In genomic region chr14:104724407-104724980, GRCh38 we compare ENCODE assay signal across 10 cellular contexts. TPM values are rescaled to one million over a fixed set of nuclear protein-coding genes. Genes with fewer than 3 reads are reported as not detected.
DNase-seq lines count a peak whose midpoint lies in the region; ATAC-seq and TF ChIP-seq lines count a peak whose summit lies in the region.
"Had no signal": no experiment of that assay in that cellular context is flagged by ENCODE, and none has a peak within 500 bp of the region (broad histone marks: within the 10 kb centered on the region; RNA-seq: fewer than 3 reads in every experiment).

No MANE protein-coding gene starts in this region.

- H2AFZ ChIP-seq in Loucy (ENCODE audit: low read length) = peak overlapping the region; percentile 83; the same call in 1 of the 2 replicates

- H3K9me3 Mint-ChIP-seq in CD8-positive, alpha-beta memory T cell = no peaks in the 10 kb centered on the region
- H3K9me3 Mint-ChIP-seq in stimulated activated naive CD8-positive, alpha-beta T cell treated with anti-CD3 and anti-CD28 coated beads, Interleukin-15, Interleukin-2, amounts not matched to agents 100 ng/mL and 50 ng/mL, for 24 hours = no peaks in the 10 kb centered on the region
- H3K9me3 Mint-ChIP-seq: neural crest cell had no signal

- no peaks in the 10 kb centered on the region for H3K9me3 ChIP-seq in CD8-positive, alpha-beta memory T cell (ENCODE audit: low read length)
- no peaks in the 10 kb centered on the region for H3K9me3 ChIP-seq in Loucy (ENCODE audit: insufficient read depth, low read depth, low read length)
- H3K9me3 ChIP-seq in adrenal gland (replicated peaks in 1 of 3) = no peaks in the 10 kb centered on the region

- no peak overlapping the region for H3K27ac Mint-ChIP-seq in CD8-positive, alpha-beta memory T cell
- H3K27ac Mint-ChIP-seq in stimulated activated naive CD8-positive, alpha-beta T cell treated with anti-CD3 and anti-CD28 coated beads, Interleukin-15, Interleukin-2, amounts not matched to agents 100 ng/mL and 50 ng/mL, for 24 hours = no peak overlapping the region

- H3F3A ChIP-seq in Loucy (ENCODE audit: low read depth) = no peaks in the 10 kb centered on the region

- no peak for ATAC-seq in HG03108 (IDR thresholded peaks at IDR 0.05; ENCODE audit: unreplicated experiment)

- H3K36me3 ChIP-seq in CD8-positive, alpha-beta memory T cell (ENCODE audit: insufficient read depth, low read length) = no peaks in the 10 kb centered on the region
- no peaks in the 10 kb centered on the region for H3K36me3 ChIP-seq in Loucy (ENCODE audit: insufficient read depth, low read length)
- peaks cover 0 to 2% of the 10 kb centered on the region in 2 donors for H3K36me3 ChIP-seq in adrenal gland (replicated peaks in 1 of 2)

- no peaks in the 10 kb centered on the region for H3K27me3 ChIP-seq in CD8-positive, alpha-beta memory T cell (ENCODE audit: insufficient read depth, low read length, poor library complexity, severe bottlenecking)
- no peaks in the 10 kb centered on the region for H3K27me3 ChIP-seq in Loucy (ENCODE audit: insufficient read depth, low read length, poor library complexity, severe bottlenecking)
- no peaks in the 10 kb centered on the region for H3K27me3 ChIP-seq in adrenal gland

- intact Hi-C loops in adrenal gland (cut with DNase I) = no loop called here

- 7 to 42% (median 8%) methylated on average over 2 to 27 of the region's 27 CpGs for WGBS in adrenal gland, 4 donors

- H3K27ac ChIP-seq in CD8-positive, alpha-beta memory T cell (ENCODE audit: low read depth, low read length) = peak overlapping the region; percentile 24
- peak overlapping the region in 3 of 5 donors; percentile 57 to 77 (median 73) for H3K27ac ChIP-seq in adrenal gland
- H3K27ac ChIP-seq: KMS-11 had no signal

- H3K4me3 ChIP-seq in CD8-positive, alpha-beta memory T cell (ENCODE audit: low read length) = no peak overlapping the region
- H3K4me3 ChIP-seq in Loucy (ENCODE audit: low read length, poor library complexity, severe bottlenecking) = peak overlapping the region; percentile 81
- H3K4me3 ChIP-seq in adrenal gland = peak overlapping the region in 2 of 4 donors; percentile 40 to 69

- H3K27me3 Mint-ChIP-seq in CD8-positive, alpha-beta memory T cell = no peaks in the 10 kb centered on the region
- no peaks in the 10 kb centered on the region for H3K27me3 Mint-ChIP-seq in stimulated activated naive CD8-positive, alpha-beta T cell treated with anti-CD3 and anti-CD28 coated beads, Interleukin-15, Interleukin-2, amounts not matched to agents 100 ng/mL and 50 ng/mL, for 24 hours

- peaks cover 0 to 3% (median 0%) of the 10 kb centered on the region in 3 donors for H3K4me1 Mint-ChIP-seq in CD8-positive, alpha-beta memory T cell
- H3K4me1 Mint-ChIP-seq in stimulated activated naive CD8-positive, alpha-beta T cell treated with anti-CD3 and anti-CD28 coated beads, Interleukin-15, Interleukin-2, amounts not matched to agents 100 ng/mL and 50 ng/mL, for 24 hours (ENCODE audit: low read depth) = no peaks in the 10 kb centered on the region

- CTCF ChIA-PET in CD8-positive, alpha-beta memory T cell (lab: Charles Lee) = interaction anchor here (0.9 to 1.4 kb wide), 2 partner anchors 29 to 102 kb away, joined by 3 read pairs; no protein-coding TSS in a partner anchor

- TF ChIP-seq CTCF in Loucy (conservative IDR thresholded peaks at IDR 0.05; ENCODE audit: low read length) (no peak), adrenal gland (IDR thresholded peaks at IDR 0.05) (no peak)

- peak overlapping the region; percentile 69 for H3K9ac ChIP-seq in Loucy (ENCODE audit: low read depth, low read length, poor library complexity, severe bottlenecking)
- H3K9ac ChIP-seq: KMS-11 had no signal

- POLR2A ChIA-PET in CD8-positive, alpha-beta memory T cell (lab: Charles Lee) = no interaction called here

- peak overlapping the region; percentile 38 to 70 (median 54) for H3K4me3 Mint-ChIP-seq in CD8-positive, alpha-beta memory T cell
- H3K4me3 Mint-ChIP-seq in stimulated activated naive CD8-positive, alpha-beta T cell treated with anti-CD3 and anti-CD28 coated beads, Interleukin-15, Interleukin-2, amounts not matched to agents 100 ng/mL and 50 ng/mL, for 24 hours = peak overlapping the region; percentile 13

- H3K9me2 ChIP-seq in Loucy (replicated peaks; ENCODE audit: low read depth, low read length) = no peaks in the 10 kb centered on the region

- no peaks in the 10 kb centered on the region for H4K20me1 ChIP-seq in Loucy (ENCODE audit: insufficient read depth, low read length, poor library complexity, severe bottlenecking)

- H3K4me2 ChIP-seq in Loucy (ENCODE audit: low read depth, low read length, poor library complexity, severe bottlenecking) = peak overlapping the region; percentile 85
- H3K4me2 ChIP-seq: KMS-11 had no signal

- peaks cover 6% of the 10 kb centered on the region for H3K4me1 ChIP-seq in CD8-positive, alpha-beta memory T cell (ENCODE audit: insufficient read depth, low read length)
- peaks cover 6% of the 10 kb centered on the region for H3K4me1 ChIP-seq in Loucy (ENCODE audit: insufficient read depth, low read length, poor library complexity, severe bottlenecking)
- H3K4me1 ChIP-seq in adrenal gland (replicated peaks in 1 of 2) = peaks cover 26 to 32% of the 10 kb centered on the region in 2 donors

- H3K36me3 Mint-ChIP-seq in CD8-positive, alpha-beta memory T cell = peaks cover 0 to 1% (median 0%) of the 10 kb centered on the region in 3 donors
- no peaks in the 10 kb centered on the region for H3K36me3 Mint-ChIP-seq in stimulated activated naive CD8-positive, alpha-beta T cell treated with anti-CD3 and anti-CD28 coated beads, Interleukin-15, Interleukin-2, amounts not matched to agents 100 ng/mL and 50 ng/mL, for 24 hours (ENCODE audit: low read depth)

- TF ChIP-seq POLR2A in adrenal gland (IDR thresholded peaks at IDR 0.05) = no peak

- peak in 1 of 5 donors; percentile 17 for DNase-seq in CD8-positive, alpha-beta memory T cell
- DNase-seq in adrenal gland = peak in 6 of 7 donors; percentile 48 to 72 (median 58)
- DNase-seq in kidney glomerular epithelial cell (lab: John Stamatoyannopoulos, UW) = peak; percentile 38
- no peak for DNase-seq in SIG-M5 treated with dmso at 0.1 percent for 504 hours (lab: John Stamatoyannopoulos, UW; ENCODE audit: unreplicated experiment)
- no peak for DNase-seq in occipital lobe (lab: John Stamatoyannopoulos, UW)

- H3K79me2 ChIP-seq in Loucy (ENCODE audit: insufficient read depth, low read length) = no peaks in the 10 kb centered on the region

RNA-seq across cellular contexts. Expression of gene ADSS1, which starts 0.5 kb away (rescaled TPM):
- 1 to 10 TPM; 1.4 to 1.5 TPM for total RNA-seq in CD8-positive, alpha-beta memory T cell
- polyA plus RNA-seq in CD8-positive, alpha-beta memory T cell = 1.6 TPM
- 10 to 100 TPM in 6 of 8 donors, 1 to 10 TPM in 2; 6.9 to 39.1 (median 18.2) TPM for total RNA-seq in adrenal gland
- polyA plus RNA-seq in adrenal gland = 10 to 100 TPM in 2 of 3 donors, 1 to 10 TPM in 1; 5.6 to 20.1 (median 16.7) TPM
- total RNA-seq in occipital lobe = 4.8 TPM

RNA-seq across cellular contexts. Expression of gene SIVA1, which starts 28.5 kb away (rescaled TPM):
- 100 to 1,000 TPM; 150 to 175 TPM for total RNA-seq in CD8-positive, alpha-beta memory T cell
- polyA plus RNA-seq in CD8-positive, alpha-beta memory T cell = 227 TPM
- total RNA-seq in adrenal gland (100 to 1,000 TPM in 4 of 8 donors, 10 to 100 TPM in 4; 43.9 to 294 (median 140) TPM), occipital lobe (21.2 TPM)
- polyA plus RNA-seq in adrenal gland = 100 to 1,000 TPM in 1 of 3 donors, 10 to 100 TPM in 1, 1 to 10 TPM in 1; 2.0 to 120 (median 86.8) TPM

RNA-seq across cellular contexts. Expression of gene INF2, which starts 35.1 kb away (rescaled TPM):
- 10 to 100 TPM; 55.9 to 56.3 TPM for total RNA-seq in CD8-positive, alpha-beta memory T cell
- polyA plus RNA-seq in CD8-positive, alpha-beta memory T cell = 4.6 TPM
- 10 to 100 TPM; 36.8 to 72.9 (median 62.0) TPM for total RNA-seq in adrenal gland
- polyA plus RNA-seq in adrenal gland = 100 to 1,000 TPM in 2 of 3 donors, 10 to 100 TPM in 1; 16.3 to 217 (median 117) TPM
- total RNA-seq in occipital lobe = 8.4 TPM

Comparison
In these comparisons a context has a peak if more than half of its experiments do, and no peak if none do; other contexts are left out.
1. DNase-seq: peak in adrenal gland (6 of 7) and kidney glomerular epithelial cell (single experiment); none in SIG-M5 treated with dmso at 0.1 percent for 504 hours (single experiment) and occipital lobe (single experiment).